Comparison of ENCODE assay signal across 28 cellular contexts in the genomic region with DNA sequence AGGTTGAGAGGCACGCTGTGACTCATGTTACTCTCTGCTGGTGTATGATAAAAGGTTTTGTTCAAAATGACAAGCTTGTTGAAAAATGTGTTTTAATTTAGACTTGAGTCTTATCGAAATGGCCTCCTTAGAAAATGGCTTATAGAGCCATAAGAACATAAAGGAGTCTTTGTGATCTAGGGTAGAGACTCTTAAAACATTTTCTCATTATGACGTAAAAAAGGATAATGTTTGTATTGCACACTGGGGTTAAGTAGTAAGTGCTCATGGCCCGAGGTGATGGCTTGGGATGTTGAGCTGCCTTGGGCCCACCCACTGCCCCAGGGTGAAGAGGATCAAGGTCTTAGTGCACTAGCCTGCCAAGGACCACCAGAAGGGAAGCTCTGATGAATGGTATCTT.
"Had no signal": no experiment of that assay in that cellular context is flagged by ENCODE, and none has a peak within 500 bp of the region (broad histone marks: within the 10 kb centered on the region; RNA-seq: fewer than 3 reads in every experiment).

No MANE protein-coding gene starts in this region.

- FAIRE-seq: islet of Langerhans, kidney, urothelium cell line had no signal

- H3K4me2 ChIP-seq: neural progenitor cell had no signal

- H3K4me3 ChIP-seq: left lung, lower lobe of right lung, neural progenitor cell, skin epidermis, spleen, suprapubic skin, thoracic aorta, tibial artery, upper lobe of right lung had no signal

- H3K9me3 ChIP-seq: left lung, lower lobe of right lung, neutrophil, spleen, suprapubic skin, thoracic aorta, tibial artery, upper lobe of right lung had no signal

- H3K4me1 ChIP-seq: left lung, lower lobe of right lung, neural progenitor cell, suprapubic skin, tibial artery, upper lobe of right lung had no signal

- H2AFZ ChIP-seq: neural progenitor cell had no signal

- DNase-seq: hypothalamus; immature natural killer cell; kidney; left colon; left lung; lower lobe of right lung; mesendoderm; naive B cell; natural killer cell; nephron progenitor cell; occipital lobe; retina; right cardiac atrium; spleen; stimulated activated CD4-positive, alpha-beta T cell treated with anti-CD3 and anti-CD28 coated beads, Interleukin-4, amount 100 ng/mL, for 24 hours; stimulated activated naive CD4-positive, alpha-beta T cell; tibial artery; trophoblast cell; upper lobe of right lung had no signal

- H3K27ac ChIP-seq: left lung, lower lobe of right lung, neural progenitor cell, neutrophil, skin epidermis, spleen, suprapubic skin, thoracic aorta, tibial artery, upper lobe of right lung had no signal

- H3K36me3 ChIP-seq: left lung, lower lobe of right lung, neural progenitor cell, neutrophil, suprapubic skin, thoracic aorta, tibial artery, upper lobe of right lung had no signal

- H3K27me3 ChIP-seq: left lung, neural progenitor cell, neutrophil, spleen, suprapubic skin, tibial artery, upper lobe of right lung had no signal

- H3K9ac ChIP-seq: neural progenitor cell had no signal

- ATAC-seq: left colon; left lung; lower lobe of right lung; natural killer cell; right cardiac atrium; sciatic nerve; stimulated activated effector memory CD8-positive, alpha-beta T cell treated with anti-CD3 and anti-CD28 coated beads, Interleukin-12 subunit alpha, Interleukin-12 subunit beta, amount 100 ng/mL, for 72 hours; upper lobe of right lung had no signal
